Comparison of ENCODE assay signal across 9 cellular contexts in genomic region chr2:48105848-48106247, GRCh38.
DNase-seq lines count a peak whose midpoint lies in the region; ATAC-seq and TF ChIP-seq lines count a peak whose summit lies in the region.
"Had no signal": no experiment of that assay in that cellular context is flagged by ENCODE, and none has a peak within 500 bp of the region (broad histone marks: within the 10 kb centered on the region; RNA-seq: fewer than 3 reads in every experiment).

No MANE protein-coding gene starts in this region.

- WGBS in neuronal stem cell (ENCODE audit: extremely low coverage in 2 of 2, insufficient read length in 2 of 2, insufficient replicate concordance in 1 of 2), 2 donors = no CpG with 5 or more reads among the region's 11 CpGs

- H3K23ac ChIP-seq in neuronal stem cell (ENCODE audit: low read depth, low read length, poor library complexity) = peak overlapping the region; percentile 10

- H2BK5ac ChIP-seq in neuronal stem cell (ENCODE audit: low read length) = no peak overlapping the region

- no peak overlapping the region for H4K91ac ChIP-seq in neuronal stem cell (ENCODE audit: low read depth, low read length, poor library complexity)

- H3K4me1 ChIP-seq in BLaER1 treated with 17β-estradiol and CSF1 and Interleukin-3, amounts not matched to agents 10 nM and 100 nM = peaks cover 17 to 52% (median 25%) of the 10 kb centered on the region in 10 experiments
- H3K4me1 ChIP-seq in neuronal stem cell (ENCODE audit: control insufficient read depth in 2 of 2, insufficient read depth in 1 of 2, low read depth in 1 of 2, low read length in 2 of 2) (peaks cover 7 to 8% of the 10 kb centered on the region in 2 donors), A673 (ENCODE audit: insufficient read depth, low read length, poor library complexity, severe bottlenecking) (peaks cover 3% of the 10 kb centered on the region)

- H3K27me3 Mint-ChIP-seq in HFFc6 (ENCODE audit: insufficient read depth) = no peaks in the 10 kb centered on the region
- H3K27me3 Mint-ChIP-seq in dendritic cell treated with granulocyte-macrophage colony-stimulating factor and Interleukin-4, amounts not matched to agents 40 ng/mL and 50 ng/mL, for 4 days = no peaks in the 10 kb centered on the region

- peak overlapping the region in 1 of 10 experiments; percentile 24; a peak in 1 of 20 replicates for H3K4me3 ChIP-seq in BLaER1 treated with 17β-estradiol and CSF1 and Interleukin-3, amounts not matched to agents 10 nM and 100 nM
- no peak overlapping the region for H3K4me3 ChIP-seq in neuronal stem cell (ENCODE audit: low read length in 2 of 2)
- H3K4me3 ChIP-seq in A673 (ENCODE audit: low read depth, low read length, poor library complexity, severe bottlenecking) = no peak overlapping the region
- H3K4me3 ChIP-seq: skin epidermis had no signal

- H3K9me3 ChIP-seq in BLaER1 treated with 17β-estradiol and CSF1 and Interleukin-3, amounts not matched to agents 10 nM and 100 nM (replicated peaks in 1 of 11) = peaks cover 0 to 9% (median 0%) of the 10 kb centered on the region in 11 experiments; a peak in 8 of 22 replicates
- H3K9me3 ChIP-seq in neuronal stem cell (replicated peaks in 1 of 2; ENCODE audit: control insufficient read depth in 2 of 2, insufficient read depth in 1 of 2, low read depth in 1 of 2, low read length in 2 of 2) = no peaks in the 10 kb centered on the region
- no peaks in the 10 kb centered on the region for H3K9me3 ChIP-seq in A673 (ENCODE audit: low read depth, low read length, poor library complexity, severe bottlenecking)

- no peaks in the 10 kb centered on the region for H3K9me3 Mint-ChIP-seq in HFFc6
- peaks cover 16% of the 10 kb centered on the region for H3K9me3 Mint-ChIP-seq in dendritic cell treated with granulocyte-macrophage colony-stimulating factor and Interleukin-4, amounts not matched to agents 40 ng/mL and 50 ng/mL, for 4 days

- no peaks in the 10 kb centered on the region for H3K79me1 ChIP-seq in neuronal stem cell (ENCODE audit: low read depth, low read length)

- H3K14ac ChIP-seq in neuronal stem cell (ENCODE audit: low read length) = no peak overlapping the region

- H3K4me3 Mint-ChIP-seq in HFFc6 = peak overlapping the region; percentile 76; the same call in 1 of the 2 replicates
- no peak overlapping the region for H3K4me3 Mint-ChIP-seq in dendritic cell treated with granulocyte-macrophage colony-stimulating factor and Interleukin-4, amounts not matched to agents 40 ng/mL and 50 ng/mL, for 4 days

- peak overlapping the region; percentile 28 for H3K4ac ChIP-seq in neuronal stem cell (ENCODE audit: low read length)

- peak overlapping the region; percentile 78 for H2AFZ ChIP-seq in neuronal stem cell (ENCODE audit: low read length)

- no peak overlapping the region for H2BK120ac ChIP-seq in neuronal stem cell (ENCODE audit: low read depth, low read length)

- peak overlapping the region in 6 of 11 experiments; percentile 3 to 65 (median 40); a peak in 8 of 22 replicates for H3K9ac ChIP-seq in BLaER1 treated with 17β-estradiol and CSF1 and Interleukin-3, amounts not matched to agents 10 nM and 100 nM
- peak overlapping the region; percentile 34 for H3K9ac ChIP-seq in neuronal stem cell (ENCODE audit: low read depth, low read length, poor library complexity)

- BruUV-seq in A673 (replicated peaks; lab: Mats Ljungman, UMichigan) = no TSS peak

- no peak for TF ChIP-seq CTCF in HFFc6 (IDR thresholded peaks at IDR 0.05)
- no peak for TF ChIP-seq CTCF in A673 (conservative IDR thresholded peaks at IDR 0.05; ENCODE audit: low read depth, low read length)

- DNase-seq in HFFc6 = no peak
- no peak for DNase-seq in neuronal stem cell (ENCODE audit: low spot score)
- DNase-seq in A673 (ENCODE audit: low spot score) = no peak
- no peak for DNase-seq in globus pallidus (ENCODE audit: low spot score)

- no peaks in the 10 kb centered on the region for H3K36me3 ChIP-seq in BLaER1 treated with 17β-estradiol and CSF1 and Interleukin-3, amounts not matched to agents 10 nM and 100 nM
- H3K36me3 ChIP-seq in neuronal stem cell (replicated peaks in 1 of 2; ENCODE audit: control insufficient read depth in 2 of 2, insufficient read depth in 2 of 2, low read length in 2 of 2) (no peaks in the 10 kb centered on the region), A673 (ENCODE audit: insufficient read depth, low read length, poor library complexity, severe bottlenecking) (no peaks in the 10 kb centered on the region)

- peak overlapping the region; percentile 32 to 94 (median 50); a peak in 19 of 22 replicates for H3K4me2 ChIP-seq in BLaER1 treated with 17β-estradiol and CSF1 and Interleukin-3, amounts not matched to agents 10 nM and 100 nM
- no peak overlapping the region for H3K4me2 ChIP-seq in neuronal stem cell (ENCODE audit: insufficient read depth, low read length, poor library complexity, severe bottlenecking)

- POLR2A ChIA-PET in A673 (lab: Charles Lee; ENCODE audit: low non-redundant PET) = no interaction called here

- peaks cover 46% of the 10 kb centered on the region for H3K4me1 Mint-ChIP-seq in HFFc6 (ENCODE audit: low read depth)
- H3K4me1 Mint-ChIP-seq in dendritic cell treated with granulocyte-macrophage colony-stimulating factor and Interleukin-4, amounts not matched to agents 40 ng/mL and 50 ng/mL, for 4 days (ENCODE audit: low read depth) = peaks cover 23% of the 10 kb centered on the region

- H3K27me3 ChIP-seq in BLaER1 treated with 17β-estradiol and CSF1 and Interleukin-3, amounts not matched to agents 10 nM and 100 nM = no peaks in the 10 kb centered on the region
- H3K27me3 ChIP-seq in neuronal stem cell (ENCODE audit: control insufficient read depth in 3 of 3, insufficient read depth in 3 of 3, low read depth in 1 of 3, low read length in 3 of 3) = no peaks in the 10 kb centered on the region
- peaks cover 6% of the 10 kb centered on the region for H3K27me3 ChIP-seq in A673 (replicated peaks; ENCODE audit: insufficient read depth, low read depth, low read length, poor library complexity)

- H2BK15ac ChIP-seq in neuronal stem cell (ENCODE audit: low read length) = peak overlapping the region; percentile 75

- CTCF ChIA-PET in A673 (lab: Charles Lee) = interaction anchor here (0.9 kb wide), 1 partner anchor 668 kb away, joined by 6 read pairs; no protein-coding TSS in a partner anchor

- H4K8ac ChIP-seq in neuronal stem cell (ENCODE audit: low read depth, low read length) = peak overlapping the region; percentile 95

- H3K18ac ChIP-seq in neuronal stem cell (ENCODE audit: low read length) = peak overlapping the region; percentile 81

- no peaks in the 10 kb centered on the region for H4K20me1 ChIP-seq in BLaER1 treated with 17β-estradiol and CSF1 and Interleukin-3, amounts not matched to agents 10 nM and 100 nM

- peak overlapping the region; percentile 97 for H3K27ac Mint-ChIP-seq in HFFc6
- peak overlapping the region; percentile 53 for H3K27ac Mint-ChIP-seq in dendritic cell treated with granulocyte-macrophage colony-stimulating factor and Interleukin-4, amounts not matched to agents 40 ng/mL and 50 ng/mL, for 4 days

- intact Hi-C loops in dendritic cell treated with granulocyte-macrophage colony-stimulating factor and Interleukin-4, amounts not matched to agents 40 ng/mL and 50 ng/mL, for 4 days (cut with micrococcal nuclease) = loop anchor here (1.0 kb wide), 2 partner anchors 200 to 249 kb away; partner anchors contain the start of gene FBXO11
- intact Hi-C loops in A673 (cut with micrococcal nuclease; ENCODE audit: unreplicated experiment) = loop anchor here (1.0 to 10.0 kb wide), 4 partner anchors 200 to 771 kb away; partner anchors contain the start of gene FBXO11

- no peak overlapping the region for H2BK12ac ChIP-seq in neuronal stem cell (ENCODE audit: low read length)

- peak overlapping the region in 4 of 11 experiments; percentile 23 to 60 (median 58); a peak in 6 of 22 replicates for H3K27ac ChIP-seq in BLaER1 treated with 17β-estradiol and CSF1 and Interleukin-3, amounts not matched to agents 10 nM and 100 nM
- H3K27ac ChIP-seq in neuronal stem cell (replicated peaks; ENCODE audit: low read length) (peak overlapping the region; percentile 15), A673 (ENCODE audit: low read depth, low read length, poor library complexity, severe bottlenecking) (no peak overlapping the region)

- ATAC-seq in HG03159 (IDR thresholded peaks at IDR 0.05; ENCODE audit: unreplicated experiment) = no peak
- no peak for ATAC-seq in HG02763 (IDR thresholded peaks at IDR 0.05; ENCODE audit: unreplicated experiment)

- no peaks in the 10 kb centered on the region for H3K36me3 Mint-ChIP-seq in HFFc6 (ENCODE audit: low read depth)
- H3K36me3 Mint-ChIP-seq in dendritic cell treated with granulocyte-macrophage colony-stimulating factor and Interleukin-4, amounts not matched to agents 40 ng/mL and 50 ng/mL, for 4 days (ENCODE audit: low read depth) = no peaks in the 10 kb centered on the region

- peak overlapping the region; percentile 9 for H2AK5ac ChIP-seq in neuronal stem cell (ENCODE audit: low read depth, low read length)
